In genomic region chr5:107773479-107773878, GRCh38 we compare ENCODE assay signal across 27 cellular contexts.
"Had no signal": no experiment of that assay in that cellular context is flagged by ENCODE, and none has a peak within 500 bp of the region (broad histone marks: within the 10 kb centered on the region; RNA-seq: fewer than 3 reads in every experiment).

No MANE protein-coding gene starts in this region.

- H3K27me3 ChIP-seq: neural progenitor cell, neutrophil, suprapubic skin, tibial artery, upper lobe of right lung had no signal

- DNase-seq: hypothalamus; islet precursor cell; left ventricle myocardium inferior; mesendoderm; naive B cell; natural killer cell; nephron progenitor cell; occipital lobe; psoas muscle; stimulated activated CD4-positive, alpha-beta T cell treated with anti-CD3 and anti-CD28 coated beads, Interleukin-12 subunit alpha, Interleukin-12 subunit beta, amount 100 ng/mL, for 4 hours; stimulated activated CD4-positive, alpha-beta T cell treated with anti-CD3 and anti-CD28 coated beads, Interleukin-15, amount 100 ng/mL, for 24 hours; stimulated activated CD4-positive, alpha-beta T cell treated with anti-CD3 and anti-CD28 coated beads, Interleukin-2, amount 100 ng/mL, for 24 hours; stimulated activated CD4-positive, alpha-beta T cell treated with anti-CD3 and anti-CD28 coated beads, Interleukin-4, amount 100 ng/mL, for 1 hour; stimulated activated naive CD4-positive, alpha-beta T cell; tibial artery; trophoblast cell; upper lobe of right lung had no signal

- H2AFZ ChIP-seq: neural progenitor cell, parathyroid adenoma had no signal

- H3K4me1 ChIP-seq: parathyroid adenoma, psoas muscle, suprapubic skin, tibial artery, upper lobe of right lung had no signal

- ATAC-seq: natural killer cell, psoas muscle, sciatic nerve had no signal

- H3K4me3 ChIP-seq: left ventricle myocardium inferior, lung, neural progenitor cell, psoas muscle, skin epidermis, suprapubic skin, thoracic aorta, tibial artery, upper lobe of right lung had no signal

- H3K36me3 ChIP-seq: left ventricle myocardium inferior, neural progenitor cell, neutrophil, suprapubic skin, thoracic aorta, tibial artery, upper lobe of right lung had no signal

- H3K9me3 ChIP-seq: left ventricle myocardium inferior, neutrophil, psoas muscle, suprapubic skin, thoracic aorta, tibial artery, upper lobe of right lung had no signal

- H3K27ac ChIP-seq: left ventricle myocardium inferior, neural progenitor cell, neutrophil, parathyroid adenoma, psoas muscle, skin epidermis, suprapubic skin, thoracic aorta, tibial artery, upper lobe of right lung had no signal

- H3K4me3 Mint-ChIP-seq: mesothelial cell of epicardium; naive B cell; natural killer cell; nephron progenitor cell; neural progenitor cell; stimulated activated naive CD8-positive, alpha-beta T cell treated with anti-CD3 and anti-CD28 coated beads, Interleukin-15, Interleukin-2, amounts not matched to agents 100 ng/mL and 50 ng/mL, for 24 hours had no signal

- H3K4me1 Mint-ChIP-seq: naive B cell, natural killer cell had no signal

- H3K36me3 Mint-ChIP-seq: mesothelial cell of epicardium, naive B cell, natural killer cell, neural progenitor cell had no signal

- H3K9me3 Mint-ChIP-seq: mesothelial cell of epicardium; naive B cell; natural killer cell; nephron progenitor cell; neural progenitor cell; stimulated activated naive CD8-positive, alpha-beta T cell treated with anti-CD3 and anti-CD28 coated beads, Interleukin-15, Interleukin-2, amounts not matched to agents 100 ng/mL and 50 ng/mL, for 24 hours had no signal

- H3K9ac ChIP-seq: neural progenitor cell, parathyroid adenoma had no signal

- H3K27ac Mint-ChIP-seq: mesothelial cell of epicardium; naive B cell; natural killer cell; nephron progenitor cell; neural progenitor cell; stimulated activated naive CD8-positive, alpha-beta T cell treated with anti-CD3 and anti-CD28 coated beads, Interleukin-15, Interleukin-2, amounts not matched to agents 100 ng/mL and 50 ng/mL, for 24 hours had no signal
